ENCODE assay signal across 22 cellular contexts in genomic region chr10:108424656-108425055, GRCh38.
A peak's percentile ranks its signal among the peaks of the same experiment; 100 is the strongest.
DNase-seq lines count a peak whose midpoint lies in the region; ATAC-seq and TF ChIP-seq lines count a peak whose summit lies in the region.
"Had no signal": no experiment of that assay in that cellular context is flagged by ENCODE, and none has a peak within 500 bp of the region (broad histone marks: within the 10 kb centered on the region; RNA-seq: fewer than 3 reads in every experiment).

No MANE protein-coding gene starts in this region.

- 0 out of 3 replicates have a peak, but pooled peaks have one; percentile 31 for ATAC-seq in RWPE2 (ENCODE audit: low read depth)
- no peak for ATAC-seq in CD8-positive, alpha-beta T cell
- ATAC-seq: activated T-cell treated with anti-CD3 and anti-CD28 coated beads, Interleukin-2, amount 50 U/mL, for 72 hours; gastroesophageal sphincter had no signal

- H3K27ac ChIP-seq in RWPE2 (ENCODE audit: poor library complexity, severe bottlenecking), result no peak overlapping the region
- no peak overlapping the region for H3K27ac ChIP-seq in CD8-positive, alpha-beta T cell (ENCODE audit: low read depth, low read length)
- H3K27ac ChIP-seq: gastroesophageal sphincter, sigmoid colon, SJSA1 had no signal

- H3K4me3 ChIP-seq in RWPE2 (ENCODE audit: severe bottlenecking), result no peak overlapping the region
- H3K4me3 ChIP-seq in CD8-positive, alpha-beta T cell (ENCODE audit: low read depth, low read length), result no peak overlapping the region
- H3K4me3 ChIP-seq: gastroesophageal sphincter, sigmoid colon, SJSA1 had no signal

- no peaks in the 10 kb centered on the region for H3K4me1 ChIP-seq in RWPE2 (ENCODE audit: insufficient read depth, poor library complexity, severe bottlenecking)
- H3K4me1 ChIP-seq in CD8-positive, alpha-beta T cell (ENCODE audit: insufficient read depth, low read length), result no peaks in the 10 kb centered on the region
- H3K4me1 ChIP-seq: SJSA1 had no signal

- H3K9me3 Mint-ChIP-seq in CD8-positive, alpha-beta T cell, result peaks cover 3% of the 10 kb centered on the region
- H3K9me3 Mint-ChIP-seq: endodermal cell; stimulated activated naive CD8-positive, alpha-beta T cell treated with anti-CD3 and anti-CD28 coated beads, Interleukin-15, Interleukin-2, amounts not matched to agents 100 ng/mL and 50 ng/mL, for 24 hours; type B pancreatic cell had no signal

- no peaks in the 10 kb centered on the region for H3K27me3 Mint-ChIP-seq in CD8-positive, alpha-beta T cell (ENCODE audit: low read depth)
- H3K27me3 Mint-ChIP-seq: activated naive CD8-positive, alpha-beta T cell treated with anti-CD3 and anti-CD28 coated beads for 36 hours; stimulated activated naive CD8-positive, alpha-beta T cell treated with anti-CD3 and anti-CD28 coated beads, Interleukin-15, Interleukin-2, amounts not matched to agents 100 ng/mL and 50 ng/mL, for 24 hours; type B pancreatic cell had no signal

- H3K9me3 ChIP-seq in RWPE2 (ENCODE audit: severe bottlenecking), result no peaks in the 10 kb centered on the region
- no peaks in the 10 kb centered on the region for H3K9me3 ChIP-seq in CD8-positive, alpha-beta T cell (ENCODE audit: low read length)
- H3K9me3 ChIP-seq: gastroesophageal sphincter, sigmoid colon, SJSA1 had no signal

- H3K36me3 Mint-ChIP-seq in CD8-positive, alpha-beta T cell, result no peaks in the 10 kb centered on the region
- H3K36me3 Mint-ChIP-seq: activated naive CD8-positive, alpha-beta T cell treated with anti-CD3 and anti-CD28 coated beads for 36 hours; type B pancreatic cell had no signal

- DNase-seq in AG20443 (ENCODE audit: low spot score) (peak; percentile 45), RWPE2 (ENCODE audit: low spot score) (no peak), dedifferentiated amniotic fluid mesenchymal stem cell (ENCODE audit: extremely low spot score) (peak; percentile 57), kidney tubule cell (ENCODE audit: low spot score) (peak; percentile 55), COR-L47 (lab: John Stamatoyannopoulos, UW) (no peak), GM13976 (ENCODE audit: low spot score) (no peak), NCI-H187 (lab: John Stamatoyannopoulos, UW) (no peak)
- DNase-seq in CD8-positive, alpha-beta T cell, result no peak
- DNase-seq: activated CD8-positive, alpha-beta memory T cell treated with anti-CD3 and anti-CD28 coated beads for 24 hours; activated naive CD8-positive, alpha-beta T cell treated with anti-CD3 and anti-CD28 coated beads for 36 hours; activated T-cell treated with anti-CD3 and anti-CD28 coated beads, Interleukin-2, amount 50 U/mL, for 72 hours; cerebellar nuclear complex; endodermal cell; Kasumi-1; NCI-H526 treated with DMSO at 0.1 percent for 48 hours; sigmoid colon; stimulated activated CD4-positive, alpha-beta T cell treated with anti-CD3 and anti-CD28 coated beads, Interleukin-1b, Interleukin-23, amount 100 ng/mL, for 48 hours; T-helper 9 cell had no signal

- POLR2A ChIA-PET in CD8-positive, alpha-beta T cell (lab: Charles Lee), result no interaction called here

- intact Hi-C loops in CD8-positive, alpha-beta T cell (cut with DNase I, micrococcal nuclease), result no loop called here

- no peak overlapping the region for H3K27ac Mint-ChIP-seq in CD8-positive, alpha-beta T cell
- H3K27ac Mint-ChIP-seq: activated naive CD8-positive, alpha-beta T cell treated with anti-CD3 and anti-CD28 coated beads for 36 hours; activated T-cell treated with anti-CD3 and anti-CD28 coated beads, Interleukin-2, amount 50 U/mL, for 72 hours; endodermal cell; stimulated activated naive CD8-positive, alpha-beta T cell treated with anti-CD3 and anti-CD28 coated beads, Interleukin-15, Interleukin-2, amounts not matched to agents 100 ng/mL and 50 ng/mL, for 24 hours; type B pancreatic cell had no signal

- no peaks in the 10 kb centered on the region for H3K4me1 Mint-ChIP-seq in CD8-positive, alpha-beta T cell (ENCODE audit: low read depth)
- H3K4me1 Mint-ChIP-seq: activated naive CD8-positive, alpha-beta T cell treated with anti-CD3 and anti-CD28 coated beads for 36 hours; endodermal cell had no signal

- in situ Hi-C loops in GM13976 (cut with MboI; ENCODE audit: low sequenced_read_pairs, unreplicated experiment), result no loop called here

- H3K36me3 ChIP-seq in RWPE2 (ENCODE audit: low read depth), result no peaks in the 10 kb centered on the region
- H3K36me3 ChIP-seq in CD8-positive, alpha-beta T cell (ENCODE audit: insufficient read depth, low read length), result no peaks in the 10 kb centered on the region
- H3K36me3 ChIP-seq: gastroesophageal sphincter, sigmoid colon, SJSA1 had no signal

- CTCF ChIA-PET in CD8-positive, alpha-beta T cell (lab: Charles Lee), result no interaction called here

- no peak overlapping the region for H3K4me3 Mint-ChIP-seq in CD8-positive, alpha-beta T cell
- H3K4me3 Mint-ChIP-seq: activated naive CD8-positive, alpha-beta T cell treated with anti-CD3 and anti-CD28 coated beads for 36 hours; activated T-cell treated with anti-CD3 and anti-CD28 coated beads, Interleukin-2, amount 50 U/mL, for 72 hours; endodermal cell; stimulated activated naive CD8-positive, alpha-beta T cell treated with anti-CD3 and anti-CD28 coated beads, Interleukin-15, Interleukin-2, amounts not matched to agents 100 ng/mL and 50 ng/mL, for 24 hours; type B pancreatic cell had no signal

- no peak for TF ChIP-seq CTCF in RWPE2 (IDR thresholded peaks at IDR 0.05; ENCODE audit: poor library complexity, severe bottlenecking)
- no peak for TF ChIP-seq CTCF in GM13976 (IDR thresholded peaks at IDR 0.05; ENCODE audit: borderline replicate concordance, control extremely low read depth, extremely low read depth, insufficient read depth, missing control alignments)
- no peak for TF ChIP-seq CTCF in CD8-positive, alpha-beta T cell (IDR thresholded peaks at IDR 0.05)

- H3K27me3 ChIP-seq in RWPE2 (ENCODE audit: insufficient read depth, poor library complexity, severe bottlenecking), result no peaks in the 10 kb centered on the region
- H3K27me3 ChIP-seq in CD8-positive, alpha-beta T cell (ENCODE audit: insufficient read depth, low read length), result no peaks in the 10 kb centered on the region
- H3K27me3 ChIP-seq: gastroesophageal sphincter, sigmoid colon, SJSA1 had no signal

Comparison
In these comparisons a context has a peak if more than half of its experiments do, and no peak if none do; other contexts are left out.
1. DNase-seq: peak in AG20443 (single experiment), dedifferentiated amniotic fluid mesenchymal stem cell (single experiment) and kidney tubule cell (single experiment); none in RWPE2 (single experiment), COR-L47 (single experiment), GM13976 (single experiment), CD8-positive, alpha-beta T cell (0 of 7) and NCI-H187 (0 of 2).